Comparison of ENCODE assay signal across 30 cellular contexts in the genomic region with DNA sequence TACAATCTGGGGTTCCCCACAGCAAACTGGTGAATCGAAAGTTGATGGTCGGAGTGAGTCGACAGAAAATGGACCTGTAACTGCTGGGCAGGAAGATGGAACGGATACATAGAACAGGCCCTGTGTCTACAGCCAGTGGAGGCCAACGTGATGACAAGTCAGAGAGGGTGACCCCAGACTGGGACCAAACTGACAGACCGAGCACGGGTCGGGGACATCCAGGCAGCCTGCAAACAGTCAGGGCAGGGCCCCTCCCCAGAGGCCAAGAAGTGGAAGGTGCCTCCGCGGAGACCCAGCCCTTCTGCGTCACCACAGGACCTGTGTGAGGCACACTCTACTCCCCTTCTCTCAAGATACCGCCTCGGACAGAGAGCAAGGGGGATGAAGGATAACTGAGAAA.
"Had no signal": no experiment of that assay in that cellular context is flagged by ENCODE, and none has a peak within 500 bp of the region (broad histone marks: within the 10 kb centered on the region; RNA-seq: fewer than 3 reads in every experiment).

No MANE protein-coding gene starts in this region.

- H3K4me3 ChIP-seq: ascending aorta, breast epithelium, cardiac muscle cell, colonic mucosa had no signal

- DNase-seq: activated B cell treated with CpG ODN at 0.5 μM for 24 hours; activated CD4-positive, alpha-beta T cell treated with anti-CD3 and anti-CD28 coated beads for 48 hours; activated CD4-positive, alpha-beta T cell treated with anti-CD3 and anti-CD28 coated beads, Interleukin-2, amount 50 U/mL, for 1 hour; activated CD4-positive, alpha-beta T cell treated with anti-CD3 and anti-CD28 coated beads, Interleukin-2, amount 50 U/mL, for 48 hours; activated CD8-positive, alpha-beta memory T cell treated with anti-CD3 and anti-CD28 coated beads for 24 hours; activated CD8-positive, alpha-beta T cell treated with anti-CD3 and anti-CD28 coated beads for 36 hours; activated effector memory CD4-positive, alpha-beta T cell treated with Interleukin-2 at 50 U/mL for 16 hours; activated gamma-delta T cell treated with Interleukin-2 at 50 U/mL for 16 hours; activated naive CD4-positive, alpha-beta T cell treated with anti-CD3 and anti-CD28 coated beads, Interleukin-2, amount 50 U/mL, for 16 hours; activated naive CD4-positive, alpha-beta T cell treated with Interleukin-2 at 50 U/mL for 16 hours; activated T-cell treated with anti-CD3 and anti-CD28 coated beads, Interleukin-2, amount 50 U/mL, for 4 hours; central memory CD4-positive, alpha-beta T cell; cerebellar nuclear complex; colonic mucosa; effector CD8-positive, alpha-beta T cell; foreskin fibroblast; head of caudate nucleus; T1000; WERI-Rb-1 had no signal

- H3K9me3 Mint-ChIP-seq: activated B cell treated with CpG ODN at 0.5 μM for 24 hours; activated CD8-positive, alpha-beta T cell treated with anti-CD3 and anti-CD28 coated beads for 36 hours; activated T-cell treated with anti-CD3 and anti-CD28 coated beads, Interleukin-2, amount 50 U/mL, for 4 hours; activated T-helper 17 cell treated with anti-CD3 and anti-CD28 coated beads, Interleukin-2, amount 50 U/mL, for 72 hours had no signal

- H3K4me3 Mint-ChIP-seq: activated B cell treated with CpG ODN at 0.5 μM for 24 hours; activated CD8-positive, alpha-beta T cell treated with anti-CD3 and anti-CD28 coated beads for 36 hours; activated naive CD8-positive, alpha-beta T cell; activated T-cell treated with anti-CD3 and anti-CD28 coated beads, Interleukin-2, amount 50 U/mL, for 4 hours; activated T-helper 17 cell treated with anti-CD3 and anti-CD28 coated beads, Interleukin-2, amount 50 U/mL, for 72 hours; brain had no signal

- H3K4me1 ChIP-seq: ascending aorta, breast epithelium, colonic mucosa had no signal

- H3K27me3 ChIP-seq: ascending aorta, breast epithelium, cardiac muscle cell, colonic mucosa had no signal

- H3K4me1 Mint-ChIP-seq: activated B cell treated with CpG ODN at 0.5 μM for 24 hours had no signal

- H3K27ac ChIP-seq: ascending aorta, breast epithelium, cardiac muscle cell, colonic mucosa, epithelial cell of prostate, WERI-Rb-1 had no signal

- H3K27ac Mint-ChIP-seq: activated B cell treated with CpG ODN at 0.5 μM for 24 hours; activated CD8-positive, alpha-beta T cell treated with anti-CD3 and anti-CD28 coated beads for 36 hours; activated naive CD8-positive, alpha-beta T cell; activated T-helper 17 cell treated with anti-CD3 and anti-CD28 coated beads, Interleukin-2, amount 50 U/mL, for 72 hours; brain had no signal

- FAIRE-seq: endometrium, endothelial cell of umbilical vein, frontal cortex had no signal

- H3K36me3 ChIP-seq: ascending aorta, breast epithelium, cardiac muscle cell, colonic mucosa, WERI-Rb-1 had no signal

- H3K36me3 Mint-ChIP-seq: activated naive CD8-positive, alpha-beta T cell had no signal

- H3K9me3 ChIP-seq: ascending aorta, colonic mucosa had no signal

- ATAC-seq: activated CD4-positive, CD25-positive, alpha-beta regulatory T cell treated with anti-CD3 and anti-CD28 coated beads, Interleukin-2, amount 50 U/mL, for 24 hours; activated CD8-positive, alpha-beta T cell treated with anti-CD3 and anti-CD28 coated beads for 36 hours; activated T-cell treated with anti-CD3 and anti-CD28 coated beads, Interleukin-2, amount 50 U/mL, for 4 hours had no signal
